ENCODE assay signal across 36 cellular contexts in the genomic region with DNA sequence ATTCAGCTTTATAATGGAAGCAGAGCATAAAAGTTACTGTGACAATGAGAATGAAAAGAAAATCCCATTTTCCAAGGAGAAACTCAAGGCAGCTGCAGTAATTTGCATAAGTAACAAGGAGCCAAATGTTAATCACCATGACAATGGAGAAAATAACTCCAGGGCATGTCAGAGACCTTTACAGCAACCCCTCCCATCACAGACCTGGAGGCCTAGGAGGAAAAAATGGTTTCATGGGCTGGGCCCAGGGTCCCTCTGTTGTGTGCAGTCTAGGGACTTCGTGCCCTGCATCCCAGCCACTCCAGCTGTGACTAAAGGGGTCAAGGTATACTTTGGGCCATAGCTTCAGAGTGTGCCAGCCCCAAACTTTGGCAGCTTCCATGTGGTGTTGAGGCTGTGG.
"Had no signal": no experiment of that assay in that cellular context is flagged by ENCODE, and none has a peak within 500 bp of the region (broad histone marks: within the 10 kb centered on the region; RNA-seq: fewer than 3 reads in every experiment).

No MANE protein-coding gene starts in this region.

- H3K4me1 ChIP-seq: ascending aorta had no signal

- H3K36me3 Mint-ChIP-seq: activated CD8-positive, alpha-beta memory T cell treated with anti-CD3 and anti-CD28 coated beads, Interleukin-2, amount 10 ng/mL, durations not matched to agents 7 days and 5 days; activated naive CD4-positive, alpha-beta T cell treated with anti-CD3 and anti-CD28 coated beads, Interleukin-2, amount 10 ng/mL, durations not matched to agents 7 days and 5 days; activated naive CD4-positive, alpha-beta T cell treated with anti-CD3 and anti-CD28 coated beads, Interleukin-2, amount 50 U/mL, for 24 hours; activated naive CD8-positive, alpha-beta T cell; activated naive CD8-positive, alpha-beta T cell treated with anti-CD3 and anti-CD28 coated beads, Interleukin-2, amount 10 ng/mL, durations not matched to agents 7 days and 5 days; brain; T-cell had no signal

- H3K27me3 Mint-ChIP-seq: activated CD4-positive, alpha-beta memory T cell treated with anti-CD3 and anti-CD28 coated beads, Interleukin-2, amount 10 ng/mL, durations not matched to agents 7 days and 5 days; activated CD4-positive, alpha-beta T cell treated with anti-CD3 and anti-CD28 coated beads for 36 hours; activated CD4-positive, alpha-beta T cell treated with anti-CD3 and anti-CD28 coated beads, Interleukin-2, amount 10 ng/mL, durations not matched to agents 7 days and 5 days; activated CD8-positive, alpha-beta memory T cell treated with anti-CD3 and anti-CD28 coated beads, Interleukin-2, amount 10 ng/mL, durations not matched to agents 7 days and 5 days; activated naive CD4-positive, alpha-beta T cell treated with anti-CD3 and anti-CD28 coated beads, Interleukin-2, amount 10 ng/mL, durations not matched to agents 7 days and 5 days; activated naive CD4-positive, alpha-beta T cell treated with anti-CD3 and anti-CD28 coated beads, Interleukin-2, amount 50 U/mL, for 24 hours; activated naive CD8-positive, alpha-beta T cell treated with anti-CD3 and anti-CD28 coated beads, Interleukin-2, amount 10 ng/mL, durations not matched to agents 7 days and 5 days; activated naive CD8-positive, alpha-beta T cell treated with anti-CD3 and anti-CD28 coated beads, Interleukin-2, amount 50 U/mL, for 24 hours; activated T-cell treated with anti-CD3 and anti-CD28 coated beads, Interleukin-2, amount 50 U/mL, for 24 hours; brain; central memory CD8-positive, alpha-beta T cell; T-cell; T-helper 17 cell had no signal

- H3K36me3 ChIP-seq: ascending aorta, cardiac muscle cell, WERI-Rb-1 had no signal

- H3K9me3 ChIP-seq: ascending aorta had no signal

- H3K27ac Mint-ChIP-seq: activated CD4-positive, alpha-beta memory T cell treated with anti-CD3 and anti-CD28 coated beads, Interleukin-2, amount 10 ng/mL, durations not matched to agents 7 days and 5 days; activated CD4-positive, alpha-beta T cell treated with anti-CD3 and anti-CD28 coated beads for 36 hours; activated CD4-positive, alpha-beta T cell treated with anti-CD3 and anti-CD28 coated beads, Interleukin-2, amount 10 ng/mL, durations not matched to agents 7 days and 5 days; activated CD8-positive, alpha-beta memory T cell treated with anti-CD3 and anti-CD28 coated beads, Interleukin-2, amount 10 ng/mL, durations not matched to agents 7 days and 5 days; activated CD8-positive, alpha-beta T cell treated with anti-CD3 and anti-CD28 coated beads, Interleukin-2, amount 10 ng/mL, durations not matched to agents 7 days and 5 days; activated naive CD4-positive, alpha-beta T cell treated with anti-CD3 and anti-CD28 coated beads, Interleukin-2, amount 10 ng/mL, durations not matched to agents 7 days and 5 days; activated naive CD4-positive, alpha-beta T cell treated with anti-CD3 and anti-CD28 coated beads, Interleukin-2, amount 50 U/mL, for 24 hours; activated naive CD8-positive, alpha-beta T cell; activated naive CD8-positive, alpha-beta T cell treated with anti-CD3 and anti-CD28 coated beads, Interleukin-2, amount 10 ng/mL, durations not matched to agents 7 days and 5 days; activated naive CD8-positive, alpha-beta T cell treated with anti-CD3 and anti-CD28 coated beads, Interleukin-2, amount 50 U/mL, for 24 hours; activated T-cell treated with anti-CD3 and anti-CD28 coated beads, Interleukin-2, amount 50 U/mL, for 24 hours; activated T-helper 2 cell treated with anti-CD3 and anti-CD28 coated beads, Interferon-gamma antibody, Interleukin-2, Interleukin-4, amounts not matched to agents 10 μg/mL and 5 μg/mL and 100 μg/mL, durations not matched to agents 14 hours and 24 hours and 36 hours; brain; T-cell; T-helper 17 cell; WTC11 had no signal

- H3K9me3 Mint-ChIP-seq: activated CD4-positive, alpha-beta T cell treated with anti-CD3 and anti-CD28 coated beads, Interleukin-2, amount 10 ng/mL, durations not matched to agents 7 days and 5 days; activated naive CD8-positive, alpha-beta T cell treated with anti-CD3 and anti-CD28 coated beads, Interleukin-2, amount 10 ng/mL, durations not matched to agents 7 days and 5 days; activated T-helper 2 cell treated with anti-CD3 and anti-CD28 coated beads, Interferon-gamma antibody, Interleukin-2, Interleukin-4, amounts not matched to agents 10 μg/mL and 5 μg/mL and 100 μg/mL, durations not matched to agents 14 hours and 24 hours and 36 hours had no signal

- H3K4me1 Mint-ChIP-seq: activated CD4-positive, alpha-beta memory T cell treated with anti-CD3 and anti-CD28 coated beads, Interleukin-2, amount 10 ng/mL, durations not matched to agents 7 days and 5 days; activated CD4-positive, alpha-beta T cell treated with anti-CD3 and anti-CD28 coated beads for 36 hours; activated CD4-positive, alpha-beta T cell treated with anti-CD3 and anti-CD28 coated beads, Interleukin-2, amount 10 ng/mL, durations not matched to agents 7 days and 5 days; activated CD8-positive, alpha-beta memory T cell treated with anti-CD3 and anti-CD28 coated beads, Interleukin-2, amount 10 ng/mL, durations not matched to agents 7 days and 5 days; activated naive CD4-positive, alpha-beta T cell treated with anti-CD3 and anti-CD28 coated beads, Interleukin-2, amount 10 ng/mL, durations not matched to agents 7 days and 5 days; activated naive CD4-positive, alpha-beta T cell treated with anti-CD3 and anti-CD28 coated beads, Interleukin-2, amount 50 U/mL, for 24 hours; activated naive CD8-positive, alpha-beta T cell treated with anti-CD3 and anti-CD28 coated beads, Interleukin-2, amount 10 ng/mL, durations not matched to agents 7 days and 5 days; activated naive CD8-positive, alpha-beta T cell treated with anti-CD3 and anti-CD28 coated beads, Interleukin-2, amount 50 U/mL, for 24 hours; brain; central memory CD8-positive, alpha-beta T cell; T-cell; T-helper 17 cell had no signal

- ATAC-seq: activated CD4-positive, alpha-beta T cell treated with anti-CD3 and anti-CD28 coated beads for 36 hours; activated CD4-positive, CD25-positive, alpha-beta regulatory T cell treated with anti-CD3 and anti-CD28 coated beads, Interleukin-2, amount 50 U/mL, for 24 hours; activated CD8-positive, alpha-beta memory T cell treated with anti-CD3 and anti-CD28 coated beads, Interleukin-2, amount 10 ng/mL, durations not matched to agents 7 days and 5 days; activated CD8-positive, alpha-beta T cell treated with anti-CD3 and anti-CD28 coated beads, Interleukin-2, amount 10 ng/mL, durations not matched to agents 7 days and 5 days; activated naive CD8-positive, alpha-beta T cell treated with anti-CD3 and anti-CD28 coated beads, Interleukin-2, amount 50 U/mL, for 24 hours; T-cell; T-helper 17 cell; WTC11 had no signal

- H3K27ac ChIP-seq: ascending aorta, cardiac muscle cell, WERI-Rb-1 had no signal

- H3K27me3 ChIP-seq: ascending aorta, cardiac muscle cell had no signal

- DNase-seq: activated CD4-positive, alpha-beta memory T cell treated with anti-CD3 and anti-CD28 coated beads, Interleukin-2, amount 10 ng/mL, durations not matched to agents 7 days and 5 days; activated CD4-positive, alpha-beta T cell treated with anti-CD3 and anti-CD28 coated beads for 1 hour; activated CD4-positive, alpha-beta T cell treated with anti-CD3 and anti-CD28 coated beads for 36 hours; activated CD4-positive, alpha-beta T cell treated with anti-CD3 and anti-CD28 coated beads for 48 hours; activated CD4-positive, alpha-beta T cell treated with anti-CD3 and anti-CD28 coated beads, Interleukin-2, amount 10 ng/mL, durations not matched to agents 7 days and 5 days; activated CD4-positive, alpha-beta T cell treated with anti-CD3 and anti-CD28 coated beads, Interleukin-2, amount 50 U/mL, for 48 hours; activated CD4-positive, CD25-positive, alpha-beta regulatory T cell; activated CD8-positive, alpha-beta memory T cell treated with anti-CD3 and anti-CD28 coated beads for 24 hours; activated CD8-positive, alpha-beta memory T cell treated with anti-CD3 and anti-CD28 coated beads, Interleukin-2, amount 10 ng/mL, durations not matched to agents 7 days and 5 days; activated CD8-positive, alpha-beta memory T cell treated with anti-CD3 and anti-CD28 coated beads, Interleukin-2, amount 50 U/mL, for 48 hours; activated CD8-positive, alpha-beta T cell treated with anti-CD3 and anti-CD28 coated beads, Interleukin-2, amount 10 ng/mL, durations not matched to agents 7 days and 5 days; activated effector memory CD4-positive, alpha-beta T cell treated with Interleukin-2 at 50 U/mL for 16 hours; activated gamma-delta T cell; activated naive CD4-positive, alpha-beta T cell treated with Interleukin-2 at 50 U/mL for 16 hours; activated naive CD8-positive, alpha-beta T cell treated with anti-CD3 and anti-CD28 coated beads, Interleukin-2, amount 10 ng/mL, durations not matched to agents 7 days and 5 days; activated naive CD8-positive, alpha-beta T cell treated with anti-CD3 and anti-CD28 coated beads, Interleukin-2, amount 50 U/mL, for 24 hours; activated T-cell treated with anti-CD3 and anti-CD28 coated beads, Interleukin-2, amount 50 U/mL, for 24 hours; activated T-cell treated with anti-CD3 and anti-CD28 coated beads, Interleukin-2, amount 50 U/mL, for 48 hours; amygdala; anterior cingulate cortex; caudate nucleus; T-cell; T-helper 17 cell; WERI-Rb-1 had no signal

- FAIRE-seq: bronchial epithelial cell, TTC549 had no signal

- H3K4me3 ChIP-seq: ascending aorta, cardiac muscle cell had no signal

- H3K4me3 Mint-ChIP-seq: activated CD4-positive, alpha-beta memory T cell treated with anti-CD3 and anti-CD28 coated beads, Interleukin-2, amount 10 ng/mL, durations not matched to agents 7 days and 5 days; activated CD4-positive, alpha-beta T cell treated with anti-CD3 and anti-CD28 coated beads for 36 hours; activated CD4-positive, alpha-beta T cell treated with anti-CD3 and anti-CD28 coated beads, Interleukin-2, amount 10 ng/mL, durations not matched to agents 7 days and 5 days; activated CD8-positive, alpha-beta memory T cell treated with anti-CD3 and anti-CD28 coated beads, Interleukin-2, amount 10 ng/mL, durations not matched to agents 7 days and 5 days; activated CD8-positive, alpha-beta T cell treated with anti-CD3 and anti-CD28 coated beads, Interleukin-2, amount 10 ng/mL, durations not matched to agents 7 days and 5 days; activated naive CD4-positive, alpha-beta T cell treated with anti-CD3 and anti-CD28 coated beads, Interleukin-2, amount 10 ng/mL, durations not matched to agents 7 days and 5 days; activated naive CD4-positive, alpha-beta T cell treated with anti-CD3 and anti-CD28 coated beads, Interleukin-2, amount 50 U/mL, for 24 hours; activated naive CD8-positive, alpha-beta T cell; activated naive CD8-positive, alpha-beta T cell treated with anti-CD3 and anti-CD28 coated beads, Interleukin-2, amount 10 ng/mL, durations not matched to agents 7 days and 5 days; activated naive CD8-positive, alpha-beta T cell treated with anti-CD3 and anti-CD28 coated beads, Interleukin-2, amount 50 U/mL, for 24 hours; activated T-cell treated with anti-CD3 and anti-CD28 coated beads, Interleukin-2, amount 50 U/mL, for 24 hours; brain; central memory CD8-positive, alpha-beta T cell; T-cell; T-helper 17 cell; WTC11 had no signal
